ENCODE assay signal across 1 cellular context in the genomic region with DNA sequence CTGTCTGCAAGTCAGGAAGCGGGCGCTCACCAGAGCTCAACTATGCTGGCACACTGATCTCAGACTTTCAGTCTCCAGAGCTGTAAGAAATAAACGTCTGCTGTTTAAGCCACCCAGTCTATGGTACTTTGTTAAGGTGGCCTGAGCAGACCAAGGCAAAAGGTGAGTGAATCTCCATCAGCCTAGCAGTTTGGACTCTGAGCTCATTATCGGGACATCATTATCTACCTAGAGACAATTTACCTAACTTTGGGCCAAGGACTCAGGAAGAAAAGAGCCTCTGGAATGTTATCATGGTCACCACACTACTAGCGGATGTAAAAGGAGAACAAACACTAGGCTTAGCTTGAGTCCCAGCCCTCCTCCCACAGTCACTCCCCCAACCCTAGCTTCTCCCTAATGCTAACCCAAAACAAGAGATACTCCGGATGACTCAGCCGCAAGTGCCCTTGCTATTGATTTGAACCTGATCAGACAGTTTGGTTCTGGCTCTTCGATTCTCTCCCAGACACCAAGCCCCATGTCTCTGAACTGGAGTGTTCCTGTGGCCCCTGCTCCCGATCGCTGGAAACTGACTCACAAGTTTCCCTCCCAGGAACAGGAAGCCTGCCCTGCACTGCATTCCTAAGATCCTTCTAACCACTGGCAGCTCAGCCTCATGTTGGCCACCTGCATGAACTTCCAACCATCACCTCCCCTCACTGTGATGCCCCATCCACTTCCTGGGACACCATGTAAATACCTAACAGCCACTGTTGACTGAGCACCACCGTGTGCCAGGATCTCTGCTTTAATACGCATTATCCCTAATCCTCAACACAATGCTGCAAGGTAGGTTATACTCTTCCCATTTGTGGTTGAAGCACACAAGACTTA.
TF ChIP-seq lines count a peak whose summit lies in the region.

No MANE protein-coding gene starts in this region.

TF ChIP-seq in HepG2, 621 proteins besides CTCF, POLR2A, EP300 and RAD21 (continued from another document and continues in another):
- TF ChIP-seq, protein P1, sequence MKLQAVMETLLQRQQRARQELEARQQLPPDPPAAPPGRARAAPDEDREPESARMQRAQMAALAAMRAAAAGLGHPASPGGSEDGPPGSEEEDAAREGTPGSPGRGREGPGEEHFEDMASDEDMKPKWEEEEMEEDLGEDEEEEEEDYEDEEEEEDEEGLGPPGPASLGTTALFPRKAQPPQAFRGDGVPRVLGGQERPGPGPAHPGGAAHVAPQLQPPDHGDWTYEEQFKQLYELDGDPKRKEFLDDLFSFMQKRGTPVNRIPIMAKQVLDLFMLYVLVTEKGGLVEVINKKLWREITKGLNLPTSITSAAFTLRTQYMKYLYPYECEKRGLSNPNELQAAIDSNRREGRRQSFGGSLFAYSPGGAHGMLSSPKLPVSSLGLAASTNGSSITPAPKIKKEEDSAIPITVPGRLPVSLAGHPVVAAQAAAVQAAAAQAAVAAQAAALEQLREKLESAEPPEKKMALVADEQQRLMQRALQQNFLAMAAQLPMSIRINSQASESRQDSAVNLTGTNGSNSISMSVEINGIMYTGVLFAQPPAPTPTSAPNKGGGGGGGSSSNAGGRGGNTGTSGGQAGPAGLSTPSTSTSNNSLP (IDR thresholded peaks at IDR 0.05; ENCODE audit: low read depth, low read length): no peak
- TF ChIP-seq SMARCC2 (IDR thresholded peaks at IDR 0.05): no peak
- 0 out of 2 replicates have a peak, but pooled peaks have one; percentile 13 for TF ChIP-seq THAP11 (CRISPR knock-in tag; IDR thresholded peaks at IDR 0.05)
- no peak for TF ChIP-seq ZNF382 (CRISPR knock-in tag; IDR thresholded peaks at IDR 0.05; ENCODE audit: borderline replicate concordance)
- peak; percentile 58; the same call in 1 of the 2 replicates for TF ChIP-seq GATA4 (IDR thresholded peaks at IDR 0.05; ENCODE audit: borderline replicate concordance, low read depth)
- TF ChIP-seq, protein P2, sequence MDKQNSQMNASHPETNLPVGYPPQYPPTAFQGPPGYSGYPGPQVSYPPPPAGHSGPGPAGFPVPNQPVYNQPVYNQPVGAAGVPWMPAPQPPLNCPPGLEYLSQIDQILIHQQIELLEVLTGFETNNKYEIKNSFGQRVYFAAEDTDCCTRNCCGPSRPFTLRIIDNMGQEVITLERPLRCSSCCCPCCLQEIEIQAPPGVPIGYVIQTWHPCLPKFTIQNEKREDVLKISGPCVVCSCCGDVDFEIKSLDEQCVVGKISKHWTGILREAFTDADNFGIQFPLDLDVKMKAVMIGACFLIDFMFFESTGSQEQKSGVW (CRISPR knock-in tag; IDR thresholded peaks at IDR 0.05; ENCODE audit: borderline replicate concordance): no peak
- 0 out of 2 replicates have a peak, but pooled peaks have one; percentile 14 for TF ChIP-seq FOXC1 (CRISPR knock-in tag; IDR thresholded peaks at IDR 0.05; ENCODE audit: borderline replicate concordance)
- no peak for TF ChIP-seq ZNF737 (CRISPR knock-in tag; IDR thresholded peaks at IDR 0.05; ENCODE audit: borderline replicate concordance)
- 0 out of 2 replicates have a peak, but pooled peaks have one; percentile 33 for TF ChIP-seq ARHGAP35 (CRISPR knock-in tag; IDR thresholded peaks at IDR 0.05; ENCODE audit: borderline replicate concordance)
- TF ChIP-seq, protein P3, sequence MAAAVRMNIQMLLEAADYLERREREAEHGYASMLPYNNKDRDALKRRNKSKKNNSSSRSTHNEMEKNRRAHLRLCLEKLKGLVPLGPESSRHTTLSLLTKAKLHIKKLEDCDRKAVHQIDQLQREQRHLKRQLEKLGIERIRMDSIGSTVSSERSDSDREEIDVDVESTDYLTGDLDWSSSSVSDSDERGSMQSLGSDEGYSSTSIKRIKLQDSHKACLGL (CRISPR knock-in tag; IDR thresholded peaks at IDR 0.05): no peak
- no peak for TF ChIP-seq CENPT (CRISPR knock-in tag; IDR thresholded peaks at IDR 0.05; ENCODE audit: low read depth)
- TF ChIP-seq, protein P4, sequence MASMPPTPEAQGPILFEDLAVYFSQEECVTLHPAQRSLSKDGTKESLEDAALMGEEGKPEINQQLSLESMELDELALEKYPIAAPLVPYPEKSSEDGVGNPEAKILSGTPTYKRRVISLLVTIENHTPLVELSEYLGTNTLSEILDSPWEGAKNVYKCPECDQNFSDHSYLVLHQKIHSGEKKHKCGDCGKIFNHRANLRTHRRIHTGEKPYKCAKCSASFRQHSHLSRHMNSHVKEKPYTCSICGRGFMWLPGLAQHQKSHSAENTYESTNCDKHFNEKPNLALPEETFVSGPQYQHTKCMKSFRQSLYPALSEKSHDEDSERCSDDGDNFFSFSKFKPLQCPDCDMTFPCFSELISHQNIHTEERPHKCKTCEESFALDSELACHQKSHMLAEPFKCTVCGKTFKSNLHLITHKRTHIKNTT (CRISPR knock-in tag; IDR thresholded peaks at IDR 0.05): no peak
- TF ChIP-seq, protein P5, sequence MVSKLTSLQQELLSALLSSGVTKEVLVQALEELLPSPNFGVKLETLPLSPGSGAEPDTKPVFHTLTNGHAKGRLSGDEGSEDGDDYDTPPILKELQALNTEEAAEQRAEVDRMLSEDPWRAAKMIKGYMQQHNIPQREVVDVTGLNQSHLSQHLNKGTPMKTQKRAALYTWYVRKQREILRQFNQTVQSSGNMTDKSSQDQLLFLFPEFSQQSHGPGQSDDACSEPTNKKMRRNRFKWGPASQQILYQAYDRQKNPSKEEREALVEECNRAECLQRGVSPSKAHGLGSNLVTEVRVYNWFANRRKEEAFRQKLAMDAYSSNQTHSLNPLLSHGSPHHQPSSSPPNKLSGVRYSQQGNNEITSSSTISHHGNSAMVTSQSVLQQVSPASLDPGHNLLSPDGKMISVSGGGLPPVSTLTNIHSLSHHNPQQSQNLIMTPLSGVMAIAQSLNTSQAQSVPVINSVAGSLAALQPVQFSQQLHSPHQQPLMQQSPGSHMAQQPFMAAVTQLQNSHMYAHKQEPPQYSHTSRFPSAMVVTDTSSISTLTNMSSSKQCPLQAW (CRISPR knock-in tag; IDR thresholded peaks at IDR 0.05): no peak
- TF ChIP-seq, protein P6, sequence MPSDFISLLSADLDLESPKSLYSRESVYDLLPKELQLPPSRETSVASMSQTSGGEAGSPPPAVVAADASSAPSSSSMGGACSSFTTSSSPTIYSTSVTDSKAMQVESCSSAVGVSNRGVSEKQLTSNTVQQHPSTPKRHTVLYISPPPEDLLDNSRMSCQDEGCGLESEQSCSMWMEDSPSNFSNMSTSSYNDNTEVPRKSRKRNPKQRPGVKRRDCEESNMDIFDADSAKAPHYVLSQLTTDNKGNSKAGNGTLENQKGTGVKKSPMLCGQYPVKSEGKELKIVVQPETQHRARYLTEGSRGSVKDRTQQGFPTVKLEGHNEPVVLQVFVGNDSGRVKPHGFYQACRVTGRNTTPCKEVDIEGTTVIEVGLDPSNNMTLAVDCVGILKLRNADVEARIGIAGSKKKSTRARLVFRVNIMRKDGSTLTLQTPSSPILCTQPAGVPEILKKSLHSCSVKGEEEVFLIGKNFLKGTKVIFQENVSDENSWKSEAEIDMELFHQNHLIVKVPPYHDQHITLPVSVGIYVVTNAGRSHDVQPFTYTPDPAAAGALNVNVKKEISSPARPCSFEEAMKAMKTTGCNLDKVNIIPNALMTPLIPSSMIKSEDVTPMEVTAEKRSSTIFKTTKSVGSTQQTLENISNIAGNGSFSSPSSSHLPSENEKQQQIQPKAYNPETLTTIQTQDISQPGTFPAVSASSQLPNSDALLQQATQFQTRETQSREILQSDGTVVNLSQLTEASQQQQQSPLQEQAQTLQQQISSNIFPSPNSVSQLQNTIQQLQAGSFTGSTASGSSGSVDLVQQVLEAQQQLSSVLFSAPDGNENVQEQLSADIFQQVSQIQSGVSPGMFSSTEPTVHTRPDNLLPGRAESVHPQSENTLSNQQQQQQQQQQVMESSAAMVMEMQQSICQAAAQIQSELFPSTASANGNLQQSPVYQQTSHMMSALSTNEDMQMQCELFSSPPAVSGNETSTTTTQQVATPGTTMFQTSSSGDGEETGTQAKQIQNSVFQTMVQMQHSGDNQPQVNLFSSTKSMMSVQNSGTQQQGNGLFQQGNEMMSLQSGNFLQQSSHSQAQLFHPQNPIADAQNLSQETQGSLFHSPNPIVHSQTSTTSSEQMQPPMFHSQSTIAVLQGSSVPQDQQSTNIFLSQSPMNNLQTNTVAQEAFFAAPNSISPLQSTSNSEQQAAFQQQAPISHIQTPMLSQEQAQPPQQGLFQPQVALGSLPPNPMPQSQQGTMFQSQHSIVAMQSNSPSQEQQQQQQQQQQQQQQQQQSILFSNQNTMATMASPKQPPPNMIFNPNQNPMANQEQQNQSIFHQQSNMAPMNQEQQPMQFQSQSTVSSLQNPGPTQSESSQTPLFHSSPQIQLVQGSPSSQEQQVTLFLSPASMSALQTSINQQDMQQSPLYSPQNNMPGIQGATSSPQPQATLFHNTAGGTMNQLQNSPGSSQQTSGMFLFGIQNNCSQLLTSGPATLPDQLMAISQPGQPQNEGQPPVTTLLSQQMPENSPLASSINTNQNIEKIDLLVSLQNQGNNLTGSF (CRISPR knock-in tag; IDR thresholded peaks at IDR 0.05): no peak
- TF ChIP-seq, protein P7, sequence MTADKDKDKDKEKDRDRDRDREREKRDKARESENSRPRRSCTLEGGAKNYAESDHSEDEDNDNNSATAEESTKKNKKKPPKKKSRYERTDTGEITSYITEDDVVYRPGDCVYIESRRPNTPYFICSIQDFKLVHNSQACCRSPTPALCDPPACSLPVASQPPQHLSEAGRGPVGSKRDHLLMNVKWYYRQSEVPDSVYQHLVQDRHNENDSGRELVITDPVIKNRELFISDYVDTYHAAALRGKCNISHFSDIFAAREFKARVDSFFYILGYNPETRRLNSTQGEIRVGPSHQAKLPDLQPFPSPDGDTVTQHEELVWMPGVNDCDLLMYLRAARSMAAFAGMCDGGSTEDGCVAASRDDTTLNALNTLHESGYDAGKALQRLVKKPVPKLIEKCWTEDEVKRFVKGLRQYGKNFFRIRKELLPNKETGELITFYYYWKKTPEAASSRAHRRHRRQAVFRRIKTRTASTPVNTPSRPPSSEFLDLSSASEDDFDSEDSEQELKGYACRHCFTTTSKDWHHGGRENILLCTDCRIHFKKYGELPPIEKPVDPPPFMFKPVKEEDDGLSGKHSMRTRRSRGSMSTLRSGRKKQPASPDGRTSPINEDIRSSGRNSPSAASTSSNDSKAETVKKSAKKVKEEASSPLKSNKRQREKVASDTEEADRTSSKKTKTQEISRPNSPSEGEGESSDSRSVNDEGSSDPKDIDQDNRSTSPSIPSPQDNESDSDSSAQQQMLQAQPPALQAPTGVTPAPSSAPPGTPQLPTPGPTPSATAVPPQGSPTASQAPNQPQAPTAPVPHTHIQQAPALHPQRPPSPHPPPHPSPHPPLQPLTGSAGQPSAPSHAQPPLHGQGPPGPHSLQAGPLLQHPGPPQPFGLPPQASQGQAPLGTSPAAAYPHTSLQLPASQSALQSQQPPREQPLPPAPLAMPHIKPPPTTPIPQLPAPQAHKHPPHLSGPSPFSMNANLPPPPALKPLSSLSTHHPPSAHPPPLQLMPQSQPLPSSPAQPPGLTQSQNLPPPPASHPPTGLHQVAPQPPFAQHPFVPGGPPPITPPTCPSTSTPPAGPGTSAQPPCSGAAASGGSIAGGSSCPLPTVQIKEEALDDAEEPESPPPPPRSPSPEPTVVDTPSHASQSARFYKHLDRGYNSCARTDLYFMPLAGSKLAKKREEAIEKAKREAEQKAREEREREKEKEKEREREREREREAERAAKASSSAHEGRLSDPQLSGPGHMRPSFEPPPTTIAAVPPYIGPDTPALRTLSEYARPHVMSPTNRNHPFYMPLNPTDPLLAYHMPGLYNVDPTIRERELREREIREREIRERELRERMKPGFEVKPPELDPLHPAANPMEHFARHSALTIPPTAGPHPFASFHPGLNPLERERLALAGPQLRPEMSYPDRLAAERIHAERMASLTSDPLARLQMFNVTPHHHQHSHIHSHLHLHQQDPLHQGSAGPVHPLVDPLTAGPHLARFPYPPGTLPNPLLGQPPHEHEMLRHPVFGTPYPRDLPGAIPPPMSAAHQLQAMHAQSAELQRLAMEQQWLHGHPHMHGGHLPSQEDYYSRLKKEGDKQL (CRISPR knock-in tag; IDR thresholded peaks at IDR 0.05; ENCODE audit: low read depth): peak; percentile 24; the same call in 1 of the 2 replicates
- TF ChIP-seq FOXA3 (CRISPR knock-in tag; IDR thresholded peaks at IDR 0.05): peak; percentile 52; the same call in 1 of the 2 replicates
- no peak for TF ChIP-seq ZNF713 (CRISPR knock-in tag; IDR thresholded peaks at IDR 0.05)
- TF ChIP-seq TCF7 (IDR thresholded peaks at IDR 0.05; ENCODE audit: low read depth): peak; percentile 14; the same call in 1 of the 2 replicates
- no peak for TF ChIP-seq ZNF746 (CRISPR knock-in tag; IDR thresholded peaks at IDR 0.05)
- TF ChIP-seq ZNF12 (CRISPR knock-in tag; IDR thresholded peaks at IDR 0.05): no peak
- peak; percentile 87 for TF ChIP-seq FOSL2 (CRISPR knock-in tag; IDR thresholded peaks at IDR 0.05)
- TF ChIP-seq AKAP8 (CRISPR knock-in tag; IDR thresholded peaks at IDR 0.05): no peak
- TF ChIP-seq, protein P8, sequence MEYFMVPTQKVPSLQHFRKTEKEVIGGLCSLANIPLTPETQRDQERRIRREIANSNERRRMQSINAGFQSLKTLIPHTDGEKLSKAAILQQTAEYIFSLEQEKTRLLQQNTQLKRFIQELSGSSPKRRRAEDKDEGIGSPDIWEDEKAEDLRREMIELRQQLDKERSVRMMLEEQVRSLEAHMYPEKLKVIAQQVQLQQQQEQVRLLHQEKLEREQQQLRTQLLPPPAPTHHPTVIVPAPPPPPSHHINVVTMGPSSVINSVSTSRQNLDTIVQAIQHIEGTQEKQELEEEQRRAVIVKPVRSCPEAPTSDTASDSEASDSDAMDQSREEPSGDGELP (IDR thresholded peaks at IDR 0.05; ENCODE audit: borderline replicate concordance, low read depth): no peak
- TF ChIP-seq ZNF570 (CRISPR knock-in tag; IDR thresholded peaks at IDR 0.05; ENCODE audit: borderline replicate concordance): no peak
- TF ChIP-seq ZNF556 (CRISPR knock-in tag; IDR thresholded peaks at IDR 0.05; ENCODE audit: borderline replicate concordance): no peak
- no peak for TF ChIP-seq TRIM24 (CRISPR knock-in tag; IDR thresholded peaks at IDR 0.05)
- TF ChIP-seq SAFB2 (CRISPR knock-in tag; IDR thresholded peaks at IDR 0.05; ENCODE audit: borderline replicate concordance, low read depth): no peak
- no peak for TF ChIP-seq ZNF577 (CRISPR knock-in tag; IDR thresholded peaks at IDR 0.05; ENCODE audit: borderline replicate concordance, low read depth)
- TF ChIP-seq, protein P9, sequence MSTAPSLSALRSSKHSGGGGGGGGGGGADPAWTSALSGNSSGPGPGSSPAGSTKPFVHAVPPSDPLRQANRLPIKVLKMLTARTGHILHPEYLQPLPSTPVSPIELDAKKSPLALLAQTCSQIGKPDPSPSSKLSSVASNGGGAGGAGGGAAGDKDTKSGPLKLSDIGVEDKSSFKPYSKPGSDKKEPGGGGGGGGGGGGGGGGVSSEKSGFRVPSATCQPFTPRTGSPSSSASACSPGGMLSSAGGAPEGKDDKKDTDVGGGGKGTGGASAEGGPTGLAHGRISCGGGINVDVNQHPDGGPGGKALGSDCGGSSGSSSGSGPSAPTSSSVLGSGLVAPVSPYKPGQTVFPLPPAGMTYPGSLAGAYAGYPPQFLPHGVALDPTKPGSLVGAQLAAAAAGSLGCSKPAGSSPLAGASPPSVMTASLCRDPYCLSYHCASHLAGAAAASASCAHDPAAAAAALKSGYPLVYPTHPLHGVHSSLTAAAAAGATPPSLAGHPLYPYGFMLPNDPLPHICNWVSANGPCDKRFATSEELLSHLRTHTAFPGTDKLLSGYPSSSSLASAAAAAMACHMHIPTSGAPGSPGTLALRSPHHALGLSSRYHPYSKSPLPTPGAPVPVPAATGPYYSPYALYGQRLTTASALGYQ (CRISPR knock-in tag; IDR thresholded peaks at IDR 0.05): no peak
- no peak for TF ChIP-seq NR2F1 (CRISPR knock-in tag; IDR thresholded peaks at IDR 0.05)
- TF ChIP-seq HDAC2 (CRISPR knock-in tag; IDR thresholded peaks at IDR 0.05): peak; percentile 77
